In genomic region chr9:133991964-133992779, GRCh38 we compare ENCODE assay signal across 8 cellular contexts. TPM values are rescaled to one million over a fixed set of nuclear protein-coding genes. Genes with fewer than 3 reads are reported as not detected.
DNase-seq lines count a peak whose midpoint lies in the region; ATAC-seq and TF ChIP-seq lines count a peak whose summit lies in the region.

A gene with protein sequence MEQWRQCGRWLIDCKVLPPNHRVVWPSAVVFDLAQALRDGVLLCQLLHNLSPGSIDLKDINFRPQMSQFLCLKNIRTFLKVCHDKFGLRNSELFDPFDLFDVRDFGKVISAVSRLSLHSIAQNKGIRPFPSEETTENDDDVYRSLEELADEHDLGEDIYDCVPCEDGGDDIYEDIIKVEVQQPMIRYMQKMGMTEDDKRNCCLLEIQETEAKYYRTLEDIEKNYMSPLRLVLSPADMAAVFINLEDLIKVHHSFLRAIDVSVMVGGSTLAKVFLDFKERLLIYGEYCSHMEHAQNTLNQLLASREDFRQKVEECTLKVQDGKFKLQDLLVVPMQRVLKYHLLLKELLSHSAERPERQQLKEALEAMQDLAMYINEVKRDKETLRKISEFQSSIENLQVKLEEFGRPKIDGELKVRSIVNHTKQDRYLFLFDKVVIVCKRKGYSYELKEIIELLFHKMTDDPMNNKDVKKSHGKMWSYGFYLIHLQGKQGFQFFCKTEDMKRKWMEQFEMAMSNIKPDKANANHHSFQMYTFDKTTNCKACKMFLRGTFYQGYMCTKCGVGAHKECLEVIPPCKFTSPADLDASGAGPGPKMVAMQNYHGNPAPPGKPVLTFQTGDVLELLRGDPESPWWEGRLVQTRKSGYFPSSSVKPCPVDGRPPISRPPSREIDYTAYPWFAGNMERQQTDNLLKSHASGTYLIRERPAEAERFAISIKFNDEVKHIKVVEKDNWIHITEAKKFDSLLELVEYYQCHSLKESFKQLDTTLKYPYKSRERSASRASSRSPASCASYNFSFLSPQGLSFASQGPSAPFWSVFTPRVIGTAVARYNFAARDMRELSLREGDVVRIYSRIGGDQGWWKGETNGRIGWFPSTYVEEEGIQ (minus strand): TSS chr9:133992324. CDS start chr9:133992278, 46 bp downstream.

- H3K9ac ChIP-seq in adipocyte (ENCODE audit: low read length), result peak within 1 kb of the TSS; percentile 96

- TF ChIP-seq CTCF in GM20000 (IDR thresholded peaks at IDR 0.05; ENCODE audit: extremely low read depth, missing control alignments) (no peak), HL-60 (IDR thresholded peaks at IDR 0.05; ENCODE audit: insufficient read depth, low read length) (no peak)

- peaks cover 19% of the 10 kb centered on the region for H3K4me1 ChIP-seq in adipocyte (ENCODE audit: control insufficient read depth, insufficient read depth, low read length)

- H3K4me3 ChIP-seq in HL-60 (replicated peaks; ENCODE audit: insufficient read depth, low read length), result peak within 1 kb of the TSS; percentile 68
- H3K4me3 ChIP-seq in adipocyte (ENCODE audit: low read length), result peak within 1 kb of the TSS; percentile 89

- intact Hi-C loops in left ventricle myocardium superior (cut with micrococcal nuclease), result no loop called here

- H3K9me3 ChIP-seq in adipocyte (ENCODE audit: control insufficient read depth, low read length), result no peaks in the 10 kb centered on the region

- H3K27me3 ChIP-seq in HL-60 (ENCODE audit: insufficient read depth, poor library complexity, severe bottlenecking) (peaks cover 33% of the 10 kb centered on the region), adipocyte (replicated peaks; ENCODE audit: control insufficient read depth, insufficient read depth, low read length) (peaks cover 11% of the 10 kb centered on the region)

- H3K36me3 ChIP-seq in adipocyte (ENCODE audit: control insufficient read depth, insufficient read depth, low read length, severe bottlenecking), result no peaks in the 10 kb centered on the region

- DNase-seq in D341Med (ENCODE audit: low spot score) (peak; percentile 87), GM20000 (ENCODE audit: low spot score) (peak; percentile 92), HL-60 (ENCODE audit: low read depth in 1 of 2, low spot score in 1 of 2) (peak in 1 of 2 experiments; percentile 58), SIG-M5 (lab: John Stamatoyannopoulos, UW) (peak; percentile 1), adipocyte (ENCODE audit: low read depth) (peak; percentile 85), left ventricle myocardium superior (peak; percentile 84), pulmonary artery endothelial cell (ENCODE audit: low read depth, low spot score) (no peak)

- no peak within 1 kb of the TSS for H3K27ac ChIP-seq in HL-60 (replicated peaks)

- ATAC-seq in left ventricle myocardium superior, result peak; percentile 38
- no peak for ATAC-seq in GM18519 (IDR thresholded peaks at IDR 0.05; ENCODE audit: low FRiP score, unreplicated experiment)

RNA-seq across cellular contexts. Expression of the gene that starts here (rescaled TPM):
- total RNA-seq in left ventricle myocardium superior (6.1 TPM), pulmonary artery endothelial cell (21.0 and 22.5 TPM in 2 replicates)
